In the genomic region with DNA sequence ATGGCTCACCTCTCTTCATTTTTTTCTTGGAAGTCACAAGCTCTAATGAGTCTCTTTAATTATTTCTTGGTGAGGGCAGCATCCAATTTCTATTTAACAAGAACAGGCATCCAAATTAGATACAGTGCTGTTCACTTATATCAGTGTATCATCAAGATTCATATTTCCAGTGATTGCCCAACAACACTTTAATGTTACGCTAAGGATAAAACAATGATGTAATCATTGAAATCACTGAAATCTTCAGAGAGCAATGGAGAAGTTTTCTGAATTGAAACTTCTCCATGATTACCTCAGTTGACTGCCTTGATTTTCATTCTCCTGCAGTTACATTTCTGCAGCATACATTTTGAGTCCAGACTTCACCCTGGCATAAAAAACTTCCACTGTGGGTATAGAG, we compare ENCODE assay signal across 20 cellular contexts.
"Had no signal": no experiment of that assay in that cellular context is flagged by ENCODE, and none has a peak within 500 bp of the region (broad histone marks: within the 10 kb centered on the region; RNA-seq: fewer than 3 reads in every experiment).

No MANE protein-coding gene starts in this region.

- H3K4me1 Mint-ChIP-seq: nephron progenitor cell had no signal

- H3K9me3 Mint-ChIP-seq: activated naive CD4-positive, alpha-beta T cell treated with anti-CD3 and anti-CD28 coated beads, Interleukin-2, amount 50 U/mL, for 24 hours; nephron progenitor cell had no signal

- H3K4me3 Mint-ChIP-seq: activated naive CD4-positive, alpha-beta T cell treated with anti-CD3 and anti-CD28 coated beads, Interleukin-2, amount 50 U/mL, for 24 hours; nephron progenitor cell had no signal

- H3K4me3 ChIP-seq: adrenal gland, lung, tibial nerve had no signal

- H3K36me3 ChIP-seq: adrenal gland, tibial nerve, WERI-Rb-1 had no signal

- H3K4me1 ChIP-seq: adrenal gland had no signal

- ATAC-seq: left lobe of liver had no signal

- H3K27me3 ChIP-seq: adrenal gland, tibial nerve had no signal

- H3K27ac Mint-ChIP-seq: activated naive CD4-positive, alpha-beta T cell treated with anti-CD3 and anti-CD28 coated beads, Interleukin-2, amount 50 U/mL, for 24 hours; nephron progenitor cell had no signal

- H3K9me3 ChIP-seq: adrenal gland, tibial nerve had no signal

- DNase-seq: activated CD4-positive, alpha-beta T cell treated with anti-CD3 and anti-CD28 coated beads for 1 hour; activated CD8-positive, alpha-beta memory T cell treated with anti-CD3 and anti-CD28 coated beads for 24 hours; activated CD8-positive, alpha-beta memory T cell treated with anti-CD3 and anti-CD28 coated beads, Interleukin-2, amount 50 U/mL, for 48 hours; activated gamma-delta T cell; adrenal gland; hypothalamus; midbrain; nephron progenitor cell; nucleus accumbens; retina; stimulated activated CD4-positive, alpha-beta T cell treated with anti-CD3 and anti-CD28 coated beads, Interleukin-2, amount 100 ng/mL, for 24 hours; stimulated activated naive CD4-positive, alpha-beta T cell treated with Interleukin-2 at 50 U/mL for 16 hours; substantia nigra; T-helper 2 cell; WERI-Rb-1 had no signal

- H3K36me3 Mint-ChIP-seq: activated naive CD4-positive, alpha-beta T cell treated with anti-CD3 and anti-CD28 coated beads, Interleukin-2, amount 50 U/mL, for 24 hours had no signal

- H3K27ac ChIP-seq: adrenal gland, epithelial cell of prostate, tibial nerve, WERI-Rb-1 had no signal
